In the genomic region with DNA sequence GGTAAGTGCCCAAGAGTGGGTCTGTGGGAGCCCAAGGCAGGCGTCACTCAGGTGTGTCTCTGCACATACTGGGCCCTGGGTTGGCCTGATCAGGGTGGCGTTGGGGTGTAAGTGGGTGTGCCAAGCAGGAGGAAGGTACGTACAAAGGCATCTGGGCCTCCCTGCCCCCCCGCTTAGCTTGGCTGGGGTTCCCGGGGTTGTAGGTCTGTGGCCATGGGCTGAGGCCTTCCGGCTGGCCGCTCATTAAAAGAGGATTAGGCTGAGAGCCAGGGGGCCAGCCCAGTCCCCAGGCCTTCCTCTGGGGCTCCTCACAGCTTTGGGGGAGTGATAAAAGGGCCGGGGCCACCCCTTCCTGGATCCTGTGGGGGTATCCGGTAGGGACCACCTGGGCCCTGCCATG, we compare ENCODE assay signal across 17 cellular contexts. TPM values are rescaled to one million over a fixed set of nuclear protein-coding genes. Genes with fewer than 3 reads are reported as not detected.
DNase-seq lines count a peak whose midpoint lies in the region; ATAC-seq and TF ChIP-seq lines count a peak whose summit lies in the region.
"Had no signal": no experiment of that assay in that cellular context is flagged by ENCODE, and none has a peak within 500 bp of the region (broad histone marks: within the 10 kb centered on the region; RNA-seq: fewer than 3 reads in every experiment).

No MANE protein-coding gene starts in this region.

- DNase-seq in HFFc6 (no peak), dermis blood vessel endothelial cell (peak; percentile 50), spleen (peak; percentile 84), GM20000 (ENCODE audit: low spot score) (no peak), COR-L47 (lab: John Stamatoyannopoulos, UW) (no peak)
- no peak for DNase-seq in stimulated activated naive CD4-positive, alpha-beta T cell treated with Interleukin-2 at 50 U/mL for 16 hours (lab: John Stamatoyannopoulos, UW)
- DNase-seq: activated CD8-positive, alpha-beta T cell treated with anti-CD3 and anti-CD28 coated beads for 36 hours; amygdala; colonic mucosa; NCI-H1417 treated with DMSO at 0.1 percent for 48 hours; stimulated activated CD4-positive, alpha-beta T cell treated with anti-CD3 and anti-CD28 coated beads, Interleukin-12 subunit alpha, Interleukin-12 subunit beta, amount 100 ng/mL, for 4 hours had no signal

- WGBS in liver: 72% methylated on average over 9 of the region's 9 CpGs
- WGBS in spleen, 5 donors: 56 to 86% (median 67%) methylated on average over 6 to 9 of the region's 9 CpGs

- ATAC-seq in HG03095 (IDR thresholded peaks at IDR 0.05; ENCODE audit: unreplicated experiment): no peak
- ATAC-seq: activated CD8-positive, alpha-beta T cell treated with anti-CD3 and anti-CD28 coated beads for 36 hours; SK-N-SH treated with all-trans-retinoic acid at 6 μM for 48 hours had no signal

- H3K4me3 ChIP-seq in liver (ENCODE audit: low read depth in 1 of 3, low read length in 3 of 3): no peak overlapping the region
- H3K4me3 ChIP-seq in spleen: no peak overlapping the region
- H3K4me3 ChIP-seq: colonic mucosa, lung had no signal

- H3K27me3 ChIP-seq in liver (ENCODE audit: control insufficient read depth in 4 of 4, insufficient read depth in 4 of 4, low read length in 3 of 4): no peaks in the 10 kb centered on the region
- H3K27me3 ChIP-seq in spleen (replicated peaks in 1 of 7): no peaks in the 10 kb centered on the region
- H3K27me3 ChIP-seq: colonic mucosa had no signal

- no peaks in the 10 kb centered on the region for H3K9me3 ChIP-seq in liver (ENCODE audit: control insufficient read depth in 4 of 4, low read length in 3 of 4)
- no peaks in the 10 kb centered on the region for H3K9me3 ChIP-seq in spleen
- H3K9me3 ChIP-seq: colonic mucosa had no signal

- peaks cover 68% of the 10 kb centered on the region for H3K4me1 Mint-ChIP-seq in HFFc6 (ENCODE audit: low read depth)

- no peaks in the 10 kb centered on the region for H3K36me3 ChIP-seq in liver (ENCODE audit: control insufficient read depth in 4 of 4, insufficient read depth in 3 of 4, low read depth in 1 of 4, low read length in 3 of 4)
- no peaks in the 10 kb centered on the region for H3K36me3 ChIP-seq in spleen
- H3K36me3 ChIP-seq: colonic mucosa had no signal

- TF ChIP-seq CTCF in HFFc6 (IDR thresholded peaks at IDR 0.05) (no peak), liver (IDR thresholded peaks at IDR 0.05; ENCODE audit: low read depth, low read length, missing input control) (no peak), spleen (IDR thresholded peaks at IDR 0.05 in 8 of 11, conservative IDR thresholded peaks at IDR 0.05 in 3 of 11) (no peak), GM20000 (IDR thresholded peaks at IDR 0.05; ENCODE audit: extremely low read depth, missing control alignments) (no peak)

- intact Hi-C loops in spleen (cut with DNase I; ENCODE audit: low total_unique reads): no loop called here

- no peak overlapping the region for H3K9ac ChIP-seq in liver (ENCODE audit: low read depth in 1 of 2, low read length in 2 of 2)

- peak overlapping the region; percentile 69 for H3K27ac Mint-ChIP-seq in HFFc6
- H3K27ac Mint-ChIP-seq: activated CD8-positive, alpha-beta T cell treated with anti-CD3 and anti-CD28 coated beads for 36 hours had no signal

- H3K27ac ChIP-seq in liver (ENCODE audit: low read depth in 1 of 2, low read length in 2 of 2) (peak overlapping the region in 1 of 2 donors; percentile 29), spleen (peak overlapping the region; percentile 21 to 82 (median 74))
- H3K27ac ChIP-seq: colonic mucosa had no signal

- peaks cover 16 to 49% (median 34%) of the 10 kb centered on the region in 4 donors for H3K4me1 ChIP-seq in liver (ENCODE audit: control insufficient read depth in 4 of 4, insufficient read depth in 4 of 4, low read length in 3 of 4)
- peaks cover 22 to 100% (median 73%) of the 10 kb centered on the region in 6 donors for H3K4me1 ChIP-seq in spleen

- no peak for TF ChIP-seq RAD21 in liver (IDR thresholded peaks at IDR 0.05)

- H3K36me3 Mint-ChIP-seq in HFFc6 (ENCODE audit: low read depth): no peaks in the 10 kb centered on the region

- no peaks in the 10 kb centered on the region; the same call in 1 of the 2 replicates for H3K27me3 Mint-ChIP-seq in HFFc6 (ENCODE audit: insufficient read depth)
- H3K27me3 Mint-ChIP-seq: activated CD8-positive, alpha-beta T cell treated with anti-CD3 and anti-CD28 coated beads for 36 hours had no signal

- no peak for TF ChIP-seq POLR2A in spleen (IDR thresholded peaks at IDR 0.05)

- H3K9me3 Mint-ChIP-seq in HFFc6: no peaks in the 10 kb centered on the region
- H3K9me3 Mint-ChIP-seq: activated CD8-positive, alpha-beta T cell treated with anti-CD3 and anti-CD28 coated beads for 36 hours had no signal

- H3K4me3 Mint-ChIP-seq in HFFc6: no peak overlapping the region
- H3K4me3 Mint-ChIP-seq: activated CD8-positive, alpha-beta T cell treated with anti-CD3 and anti-CD28 coated beads for 36 hours had no signal

TF ChIP-seq in liver, 16 proteins besides CTCF, POLR2A, EP300 and RAD21:
- TF ChIP-seq TAF1 (conservative IDR thresholded peaks at IDR 0.05) (no peak), NR2F2 (IDR thresholded peaks at IDR 0.05) (peak; percentile 21), JUND (IDR thresholded peaks at IDR 0.05) (no peak)

RNA-seq across cellular contexts. Expression of a gene that starts 13.3 kb away (rescaled TPM):
- 10 to 100 TPM; 20.5 to 35.6 (median 22.8) TPM for total RNA-seq in HFFc6 (2021; fragmentation: NEBNext Ultra II Directional; extraction: Animal tissue kit (Norgen Biotek cat#: 25700))
- total RNA-seq in dermis blood vessel endothelial cell: 44.6 and 79.4 TPM in 2 replicates
- 1 to 10 TPM; 1.6 to 4.8 TPM for total RNA-seq in liver
- polyA plus RNA-seq in liver: 1 to 10 TPM in 1 of 2 donors, under 1 TPM in 1; 0.60 to 2.7 TPM
- total RNA-seq in spleen: 100 to 1,000 TPM in 3 of 7 donors, 10 to 100 TPM in 4; 56.1 to 205 (median 98.8) TPM
- 10 to 100 TPM; 16.9 to 34.2 (median 31.7) TPM for polyA plus RNA-seq in spleen

RNA-seq across cellular contexts. Expression of a gene that starts 23.0 kb away (rescaled TPM):
- not detected for total RNA-seq in HFFc6 (2021; fragmentation: NEBNext Ultra II Directional; extraction: Animal tissue kit (Norgen Biotek cat#: 25700))
- total RNA-seq in dermis blood vessel endothelial cell (not detected in 2 replicates), liver (under 1 TPM in 1 of 2 donors, not detected in 1; 0.08 TPM), spleen (under 1 TPM in 2 of 7 donors, not detected in 5; 0.18 to 0.44 TPM)
- polyA plus RNA-seq in liver (not detected), spleen (under 1 TPM in 1 of 3 donors, not detected in 2; 0.05 TPM)
- total RNA-seq: colonic mucosa, fibroblast of lung, lung, subcutaneous adipose tissue had no signal
- polyA plus RNA-seq: fibroblast of lung had no signal

RNA-seq across cellular contexts. Expression of a gene that starts 36.7 kb away (rescaled TPM):
- total RNA-seq in HFFc6 (2021; fragmentation: NEBNext Ultra II Directional; extraction: Animal tissue kit (Norgen Biotek cat#: 25700)): under 1 TPM in 2 of 6 experiments, not detected in 4; 0.16 to 0.24 TPM
- total RNA-seq in dermis blood vessel endothelial cell (not detected in 2 replicates), liver (100 to 1,000 TPM in 1 of 2 donors, 10 to 100 TPM in 1; 98.1 to 166 TPM), spleen (not detected)
- polyA plus RNA-seq in liver (100 to 1,000 TPM; 114 to 180 TPM), spleen (under 1 TPM in 2 of 3 donors, not detected in 1; 0.02 to 0.07 TPM)
- total RNA-seq: fibroblast of lung, subcutaneous adipose tissue had no signal

Comparison
In these comparisons a context has a peak if more than half of its experiments do, and no peak if none do; other contexts are left out.
1. DNase-seq: peak in dermis blood vessel endothelial cell (single experiment) and spleen (single experiment); none in HFFc6 (single experiment), GM20000 (single experiment), COR-L47 (single experiment) and stimulated activated naive CD4-positive, alpha-beta T cell treated with Interleukin-2 at 50 U/mL for 16 hours (single experiment).
2. RNA of a gene that starts 36.7 kb away (total RNA-seq): 98.1 to 166 TPM in liver; 0.16 to 0.24 TPM in HFFc6, not detected in dermis blood vessel endothelial cell and not detected in spleen; every median in the first group is over 10 times any median in the second.